ENCODE assay signal across 8 cellular contexts in genomic region chr17:2303278-2304188, GRCh38. TPM values are rescaled to one million over a fixed set of nuclear protein-coding genes. Genes with fewer than 3 reads are reported as not detected.
A peak's percentile ranks its signal among the peaks of the same experiment; 100 is the strongest.
DNase-seq lines count a peak whose midpoint lies in the region; ATAC-seq and TF ChIP-seq lines count a peak whose summit lies in the region.

Gene SMG6, minus strand, starts transcription at chr17:2303785. Its CDS starts 65 bp downstream, at chr17:2303720.
Gene SRR, plus strand, starts transcription at chr17:2303950. Its CDS starts 11,611 bp downstream, at chr17:2315561.

- peak; percentile 86 for TF ChIP-seq POLR2A in GM18951 (IDR thresholded peaks at IDR 0.05; ENCODE audit: extremely low read depth, insufficient read depth, insufficient read length)

- peak; percentile 80 for ATAC-seq in HG03175 (IDR thresholded peaks at IDR 0.05; ENCODE audit: unreplicated experiment)

- H3K4me3 ChIP-seq in AG10803 (ENCODE audit: low read length) (peak within 1 kb of the TSS; percentile 88), choroid plexus epithelial cell (ENCODE audit: low read depth, low read length) (peak within 1 kb of the TSS; percentile 96)

- no peak for TF ChIP-seq CTCF in AG10803 (conservative IDR thresholded peaks at IDR 0.05; ENCODE audit: low read length)
- TF ChIP-seq CTCF in choroid plexus epithelial cell (conservative IDR thresholded peaks at IDR 0.05; ENCODE audit: low read depth, low read length), result no peak

- DNase-seq in AG10803 (ENCODE audit: low read depth) (peak; percentile 82), NCI-H460 (ENCODE audit: extremely low read depth, low read depth) (peak; percentile 87), choroid plexus epithelial cell (ENCODE audit: low read depth) (peak; percentile 88), kidney glomerular epithelial cell (lab: John Stamatoyannopoulos, UW) (peak; percentile 73)
- DNase-seq in activated CD4-positive, alpha-beta T cell treated with anti-CD3 and anti-CD28 coated beads for 4 hours, result peak; percentile 93 to 95
- peak; percentile 90 to 92 for DNase-seq in stimulated activated CD4-positive, alpha-beta T cell treated with anti-CD3 and anti-CD28 coated beads, Interleukin-1b, Interleukin-23, amount 100 ng/mL, for 1 hour (ENCODE audit: low read depth in 2 of 2)

- in situ Hi-C loops in GM18951 (cut with MboI; ENCODE audit: low sequenced_read_pairs, unreplicated experiment), result no loop called here

RNA-seq across cellular contexts. Expression of gene SMG6, which starts in this region (rescaled TPM):
- total RNA-seq in NCI-H460 (2014; rRNA removed; shearing (Covaris generic)), result 7.2 and 8.7 TPM in 2 replicates
- 16.4 and 24.2 TPM in 2 replicates for polyA plus RNA-seq in NCI-H460 (2014; cell fraction: nucleus; rRNA removed)

RNA-seq across cellular contexts. Expression of gene SRR, which starts in this region (rescaled TPM):
- 4.1 and 5.7 TPM in 2 replicates for total RNA-seq in NCI-H460 (2014; rRNA removed; shearing (Covaris generic))
- polyA plus RNA-seq in NCI-H460 (2014; cell fraction: nucleus; rRNA removed), result 14.6 and 29.5 TPM in 2 replicates

Comparison
In these comparisons a context has a peak if more than half of its experiments do, and no peak if none do; other contexts are left out.
1. Peak in every context shown above with its lines: DNase-seq, ATAC-seq and H3K4me3 ChIP-seq.